Comparison of ENCODE assay signal across 1 cellular context in the genomic region with DNA sequence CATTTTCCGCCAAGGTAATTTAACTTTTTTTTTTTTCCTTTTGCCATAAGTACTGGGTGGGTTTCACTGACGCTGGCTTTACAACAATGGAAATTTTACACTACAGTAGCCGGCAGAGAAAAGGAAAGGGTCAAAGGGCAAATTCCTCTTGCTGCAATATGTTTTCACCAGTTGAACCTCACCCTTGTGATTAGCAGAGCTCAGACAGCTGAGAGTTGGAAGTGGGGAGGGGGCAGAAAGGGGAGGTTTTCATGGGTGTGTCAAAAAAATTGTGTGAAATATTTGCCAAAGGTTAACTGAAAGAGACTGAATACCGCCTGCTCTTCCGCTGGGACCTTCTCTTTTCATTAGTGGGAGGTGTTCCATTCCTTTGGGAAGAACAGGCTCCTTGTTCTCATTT.
TF ChIP-seq lines count a peak whose summit lies in the region.

No MANE protein-coding gene starts in this region.

TF ChIP-seq in HepG2, 621 proteins besides CTCF, POLR2A, EP300 and RAD21 (continued from another document and continues in another):
- TF ChIP-seq CREM (IDR thresholded peaks at IDR 0.05) (no peak), CREM (CRISPR knock-in tag; IDR thresholded peaks at IDR 0.05) (no peak), ZBTB40 (IDR thresholded peaks at IDR 0.05) (no peak), ZBTB40 (CRISPR knock-in tag; IDR thresholded peaks at IDR 0.05) (no peak), ZMYM2 (CRISPR knock-in tag; IDR thresholded peaks at IDR 0.05) (no peak; the same call in 1 of the 2 replicates), KLF15 (CRISPR knock-in tag; IDR thresholded peaks at IDR 0.05; ENCODE audit: borderline replicate concordance) (no peak), MAX (IDR thresholded peaks at IDR 0.05) (no peak), ZNF891 (CRISPR knock-in tag; IDR thresholded peaks at IDR 0.05) (no peak), ZNF451 (CRISPR knock-in tag; IDR thresholded peaks at IDR 0.05) (no peak), ZNF569 (CRISPR knock-in tag; IDR thresholded peaks at IDR 0.05; ENCODE audit: borderline replicate concordance) (no peak), ZNF343 (CRISPR knock-in tag; IDR thresholded peaks at IDR 0.05) (no peak), ZMYM4 (CRISPR knock-in tag; IDR thresholded peaks at IDR 0.05) (peak; percentile 67; the same call in 1 of the 2 replicates), SMAD9 (CRISPR knock-in tag; IDR thresholded peaks at IDR 0.05) (no peak), ZNF775 (CRISPR knock-in tag; IDR thresholded peaks at IDR 0.05; ENCODE audit: borderline replicate concordance) (no peak), ZSCAN25 (CRISPR knock-in tag; IDR thresholded peaks at IDR 0.05) (no peak), PRDM4 (CRISPR knock-in tag; IDR thresholded peaks at IDR 0.05; ENCODE audit: borderline replicate concordance) (no peak), TBX2 (CRISPR knock-in tag; IDR thresholded peaks at IDR 0.05; ENCODE audit: borderline replicate concordance) (peak; percentile 92), KLF9 (CRISPR knock-in tag; IDR thresholded peaks at IDR 0.05; ENCODE audit: low read depth) (no peak), SNAI1 (CRISPR knock-in tag; IDR thresholded peaks at IDR 0.05; ENCODE audit: borderline replicate concordance) (no peak)
- TF ChIP-seq, protein P1, sequence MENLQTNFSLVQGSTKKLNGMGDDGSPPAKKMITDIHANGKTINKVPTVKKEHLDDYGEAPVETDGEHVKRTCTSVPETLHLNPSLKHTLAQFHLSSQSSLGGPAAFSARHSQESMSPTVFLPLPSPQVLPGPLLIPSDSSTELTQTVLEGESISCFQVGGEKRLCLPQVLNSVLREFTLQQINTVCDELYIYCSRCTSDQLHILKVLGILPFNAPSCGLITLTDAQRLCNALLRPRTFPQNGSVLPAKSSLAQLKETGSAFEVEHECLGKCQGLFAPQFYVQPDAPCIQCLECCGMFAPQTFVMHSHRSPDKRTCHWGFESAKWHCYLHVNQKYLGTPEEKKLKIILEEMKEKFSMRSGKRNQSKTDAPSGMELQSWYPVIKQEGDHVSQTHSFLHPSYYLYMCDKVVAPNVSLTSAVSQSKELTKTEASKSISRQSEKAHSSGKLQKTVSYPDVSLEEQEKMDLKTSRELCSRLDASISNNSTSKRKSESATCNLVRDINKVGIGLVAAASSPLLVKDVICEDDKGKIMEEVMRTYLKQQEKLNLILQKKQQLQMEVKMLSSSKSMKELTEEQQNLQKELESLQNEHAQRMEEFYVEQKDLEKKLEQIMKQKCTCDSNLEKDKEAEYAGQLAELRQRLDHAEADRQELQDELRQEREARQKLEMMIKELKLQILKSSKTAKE (CRISPR knock-in tag; IDR thresholded peaks at IDR 0.05; ENCODE audit: borderline replicate concordance): no peak
- TF ChIP-seq, protein P2, sequence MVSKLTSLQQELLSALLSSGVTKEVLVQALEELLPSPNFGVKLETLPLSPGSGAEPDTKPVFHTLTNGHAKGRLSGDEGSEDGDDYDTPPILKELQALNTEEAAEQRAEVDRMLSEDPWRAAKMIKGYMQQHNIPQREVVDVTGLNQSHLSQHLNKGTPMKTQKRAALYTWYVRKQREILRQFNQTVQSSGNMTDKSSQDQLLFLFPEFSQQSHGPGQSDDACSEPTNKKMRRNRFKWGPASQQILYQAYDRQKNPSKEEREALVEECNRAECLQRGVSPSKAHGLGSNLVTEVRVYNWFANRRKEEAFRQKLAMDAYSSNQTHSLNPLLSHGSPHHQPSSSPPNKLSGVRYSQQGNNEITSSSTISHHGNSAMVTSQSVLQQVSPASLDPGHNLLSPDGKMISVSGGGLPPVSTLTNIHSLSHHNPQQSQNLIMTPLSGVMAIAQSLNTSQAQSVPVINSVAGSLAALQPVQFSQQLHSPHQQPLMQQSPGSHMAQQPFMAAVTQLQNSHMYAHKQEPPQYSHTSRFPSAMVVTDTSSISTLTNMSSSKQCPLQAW (CRISPR knock-in tag; IDR thresholded peaks at IDR 0.05): 0 out of 2 replicates have a peak, but pooled peaks have one; percentile 34
- TF ChIP-seq, protein P3, sequence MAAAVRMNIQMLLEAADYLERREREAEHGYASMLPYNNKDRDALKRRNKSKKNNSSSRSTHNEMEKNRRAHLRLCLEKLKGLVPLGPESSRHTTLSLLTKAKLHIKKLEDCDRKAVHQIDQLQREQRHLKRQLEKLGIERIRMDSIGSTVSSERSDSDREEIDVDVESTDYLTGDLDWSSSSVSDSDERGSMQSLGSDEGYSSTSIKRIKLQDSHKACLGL (CRISPR knock-in tag; IDR thresholded peaks at IDR 0.05): no peak
- TF ChIP-seq, protein P4, sequence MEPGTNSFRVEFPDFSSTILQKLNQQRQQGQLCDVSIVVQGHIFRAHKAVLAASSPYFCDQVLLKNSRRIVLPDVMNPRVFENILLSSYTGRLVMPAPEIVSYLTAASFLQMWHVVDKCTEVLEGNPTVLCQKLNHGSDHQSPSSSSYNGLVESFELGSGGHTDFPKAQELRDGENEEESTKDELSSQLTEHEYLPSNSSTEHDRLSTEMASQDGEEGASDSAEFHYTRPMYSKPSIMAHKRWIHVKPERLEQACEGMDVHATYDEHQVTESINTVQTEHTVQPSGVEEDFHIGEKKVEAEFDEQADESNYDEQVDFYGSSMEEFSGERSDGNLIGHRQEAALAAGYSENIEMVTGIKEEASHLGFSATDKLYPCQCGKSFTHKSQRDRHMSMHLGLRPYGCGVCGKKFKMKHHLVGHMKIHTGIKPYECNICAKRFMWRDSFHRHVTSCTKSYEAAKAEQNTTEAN (CRISPR knock-in tag; conservative IDR thresholded peaks at IDR 0.05): no peak
- TF ChIP-seq, protein P5, sequence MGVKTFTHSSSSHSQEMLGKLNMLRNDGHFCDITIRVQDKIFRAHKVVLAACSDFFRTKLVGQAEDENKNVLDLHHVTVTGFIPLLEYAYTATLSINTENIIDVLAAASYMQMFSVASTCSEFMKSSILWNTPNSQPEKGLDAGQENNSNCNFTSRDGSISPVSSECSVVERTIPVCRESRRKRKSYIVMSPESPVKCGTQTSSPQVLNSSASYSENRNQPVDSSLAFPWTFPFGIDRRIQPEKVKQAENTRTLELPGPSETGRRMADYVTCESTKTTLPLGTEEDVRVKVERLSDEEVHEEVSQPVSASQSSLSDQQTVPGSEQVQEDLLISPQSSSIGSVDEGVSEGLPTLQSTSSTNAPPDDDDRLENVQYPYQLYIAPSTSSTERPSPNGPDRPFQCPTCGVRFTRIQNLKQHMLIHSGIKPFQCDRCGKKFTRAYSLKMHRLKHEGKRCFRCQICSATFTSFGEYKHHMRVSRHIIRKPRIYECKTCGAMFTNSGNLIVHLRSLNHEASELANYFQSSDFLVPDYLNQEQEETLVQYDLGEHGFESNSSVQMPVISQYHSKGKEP (CRISPR knock-in tag; IDR thresholded peaks at IDR 0.05): no peak
- TF ChIP-seq, protein P6, sequence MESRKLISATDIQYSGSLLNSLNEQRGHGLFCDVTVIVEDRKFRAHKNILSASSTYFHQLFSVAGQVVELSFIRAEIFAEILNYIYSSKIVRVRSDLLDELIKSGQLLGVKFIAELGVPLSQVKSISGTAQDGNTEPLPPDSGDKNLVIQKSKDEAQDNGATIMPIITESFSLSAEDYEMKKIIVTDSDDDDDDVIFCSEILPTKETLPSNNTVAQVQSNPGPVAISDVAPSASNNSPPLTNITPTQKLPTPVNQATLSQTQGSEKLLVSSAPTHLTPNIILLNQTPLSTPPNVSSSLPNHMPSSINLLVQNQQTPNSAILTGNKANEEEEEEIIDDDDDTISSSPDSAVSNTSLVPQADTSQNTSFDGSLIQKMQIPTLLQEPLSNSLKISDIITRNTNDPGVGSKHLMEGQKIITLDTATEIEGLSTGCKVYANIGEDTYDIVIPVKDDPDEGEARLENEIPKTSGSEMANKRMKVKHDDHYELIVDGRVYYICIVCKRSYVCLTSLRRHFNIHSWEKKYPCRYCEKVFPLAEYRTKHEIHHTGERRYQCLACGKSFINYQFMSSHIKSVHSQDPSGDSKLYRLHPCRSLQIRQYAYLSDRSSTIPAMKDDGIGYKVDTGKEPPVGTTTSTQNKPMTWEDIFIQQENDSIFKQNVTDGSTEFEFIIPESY (CRISPR knock-in tag; IDR thresholded peaks at IDR 0.05): no peak
